In the genomic region with DNA sequence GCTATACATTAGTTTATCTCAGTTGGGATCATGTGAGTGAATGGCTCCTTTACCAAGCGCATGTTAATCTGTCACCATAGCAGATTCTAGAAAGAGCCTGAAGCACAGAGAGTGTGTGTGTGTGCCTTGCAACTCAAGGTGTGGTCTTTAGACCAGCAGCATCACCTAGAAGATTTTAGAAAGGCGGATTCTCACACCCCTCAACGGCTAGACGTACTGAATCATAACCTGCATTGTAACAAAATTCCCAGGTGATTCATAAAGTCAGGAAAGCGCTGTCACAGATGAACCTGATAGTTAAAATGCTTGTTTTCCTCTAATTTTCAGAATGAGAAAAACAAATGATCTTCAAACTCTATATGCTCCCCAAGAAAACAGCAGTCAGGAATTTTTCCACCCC, we compare ENCODE assay signal across 28 cellular contexts.
"Had no signal": no experiment of that assay in that cellular context is flagged by ENCODE, and none has a peak within 500 bp of the region (broad histone marks: within the 10 kb centered on the region; RNA-seq: fewer than 3 reads in every experiment).

No MANE protein-coding gene starts in this region.

- H3K27ac ChIP-seq: neural progenitor cell, ovary, parathyroid adenoma, psoas muscle, right lobe of liver, sigmoid colon, stomach, suprapubic skin, testis, tibial artery, transverse colon, upper lobe of left lung, vagina had no signal

- H3K4me3 ChIP-seq: neural progenitor cell, ovary, psoas muscle, right lobe of liver, sigmoid colon, stomach, suprapubic skin, testis, tibial artery, transverse colon, upper lobe of left lung, vagina had no signal

- H3K9ac ChIP-seq: neural progenitor cell, parathyroid adenoma had no signal

- H3K4me2 ChIP-seq: neural progenitor cell had no signal

- H3K4me1 ChIP-seq: parathyroid adenoma, right lobe of liver, testis, upper lobe of left lung had no signal

- H3K4me3 Mint-ChIP-seq: natural killer cell; nephron; neural progenitor cell; stimulated activated effector memory CD8-positive, alpha-beta T cell treated with anti-CD3 and anti-CD28 coated beads, Interleukin-12 subunit alpha, Interleukin-12 subunit beta, amount 100 ng/mL, for 72 hours; stimulated activated naive B cell treated with anti-CD40 and anti-IgM and Interleukin-4, amounts not matched to agents 10 μg/mL and 1 μg/mL and 100 μg/mL, for 72 hours; stimulated activated naive CD8-positive, alpha-beta T cell treated with anti-CD3 and anti-CD28 coated beads, Interleukin-15, Interleukin-2, amounts not matched to agents 100 ng/mL and 50 ng/mL, for 24 hours had no signal

- H3K36me3 Mint-ChIP-seq: natural killer cell; neural progenitor cell; stimulated activated effector memory CD8-positive, alpha-beta T cell treated with anti-CD3 and anti-CD28 coated beads, Interleukin-12 subunit alpha, Interleukin-12 subunit beta, amount 100 ng/mL, for 72 hours; stimulated activated naive B cell treated with anti-CD40 and anti-IgM and Interleukin-4, amounts not matched to agents 10 μg/mL and 1 μg/mL and 100 μg/mL, for 72 hours had no signal

- H2AFZ ChIP-seq: neural progenitor cell, parathyroid adenoma had no signal

- H3K36me3 ChIP-seq: neural progenitor cell, ovary, right lobe of liver, sigmoid colon, stomach, suprapubic skin, tibial artery, transverse colon, upper lobe of left lung, vagina had no signal

- H3K27me3 Mint-ChIP-seq: progenitor cell of endocrine pancreas; stimulated activated naive CD8-positive, alpha-beta T cell treated with anti-CD3 and anti-CD28 coated beads, Interleukin-15, Interleukin-2, amounts not matched to agents 100 ng/mL and 50 ng/mL, for 24 hours had no signal

- H3K79me2 ChIP-seq: parathyroid adenoma had no signal

- H3K9me3 Mint-ChIP-seq: natural killer cell; stimulated activated effector memory CD8-positive, alpha-beta T cell treated with anti-CD3 and anti-CD28 coated beads, Interleukin-12 subunit alpha, Interleukin-12 subunit beta, amount 100 ng/mL, for 72 hours; stimulated activated naive B cell treated with anti-CD40 and anti-IgM and Interleukin-4, amounts not matched to agents 10 μg/mL and 1 μg/mL and 100 μg/mL, for 72 hours; stimulated activated naive CD8-positive, alpha-beta T cell treated with anti-CD3 and anti-CD28 coated beads, Interleukin-15, Interleukin-2, amounts not matched to agents 100 ng/mL and 50 ng/mL, for 24 hours had no signal

- DNase-seq: natural killer cell; occipital lobe; ovary; posterior cingulate gyrus; psoas muscle; right cardiac atrium; right lobe of liver; sigmoid colon; small intestine; stimulated activated CD4-positive, alpha-beta T cell treated with anti-CD3 and anti-CD28 coated beads, Interleukin-15, amount 100 ng/mL, for 24 hours; stimulated activated CD4-positive, alpha-beta T cell treated with anti-CD3 and anti-CD28 coated beads, Interleukin-2, amount 100 ng/mL, for 24 hours; stimulated activated CD4-positive, alpha-beta T cell treated with anti-CD3 and anti-CD28 coated beads, Interleukin-2, amount 100 ng/mL, for 48 hours; stimulated activated CD4-positive, alpha-beta T cell treated with anti-CD3 and anti-CD28 coated beads, Interleukin-4, amount 100 ng/mL, for 24 hours; stimulated activated naive B cell treated with anti-CD40 and anti-IgM and Interleukin-4, amounts not matched to agents 10 μg/mL and 1 μg/mL and 100 μg/mL, for 72 hours; stimulated activated naive CD4-positive, alpha-beta T cell treated with Interleukin-2 at 50 U/mL for 16 hours; stomach; testis; tibial artery; transverse colon; upper lobe of left lung had no signal

- H3K27me3 ChIP-seq: neural progenitor cell, ovary, right lobe of liver, sigmoid colon, stomach, suprapubic skin, testis, tibial artery, transverse colon, upper lobe of left lung, vagina had no signal

- H3K27ac Mint-ChIP-seq: natural killer cell; nephron; neural progenitor cell; progenitor cell of endocrine pancreas; stimulated activated effector memory CD8-positive, alpha-beta T cell treated with anti-CD3 and anti-CD28 coated beads, Interleukin-12 subunit alpha, Interleukin-12 subunit beta, amount 100 ng/mL, for 72 hours; stimulated activated naive B cell treated with anti-CD40 and anti-IgM and Interleukin-4, amounts not matched to agents 10 μg/mL and 1 μg/mL and 100 μg/mL, for 72 hours; stimulated activated naive CD8-positive, alpha-beta T cell treated with anti-CD3 and anti-CD28 coated beads, Interleukin-15, Interleukin-2, amounts not matched to agents 100 ng/mL and 50 ng/mL, for 24 hours had no signal

- H3K9me3 ChIP-seq: ovary, psoas muscle, right lobe of liver, sigmoid colon, stomach, suprapubic skin, testis, tibial artery, transverse colon, upper lobe of left lung, vagina had no signal
